ENCODE assay signal across 1 cellular context in genomic region chrX:15547356-15547755, GRCh38.
TF ChIP-seq lines count a peak whose summit lies in the region.

No MANE protein-coding gene starts in this region.

TF ChIP-seq in K562, 482 proteins besides CTCF, POLR2A, EP300 and RAD21:
- TF ChIP-seq FOXJ3 (CRISPR knock-in tag; IDR thresholded peaks at IDR 0.05) (no peak), E2F5 (CRISPR knock-in tag; IDR thresholded peaks at IDR 0.05) (no peak), ZBTB40 (IDR thresholded peaks at IDR 0.05) (peak; percentile 91), ZBTB40 (CRISPR knock-in tag; IDR thresholded peaks at IDR 0.05) (peak; percentile 42; the same call in 1 of the 2 replicates)
